Comparison of ENCODE assay signal across 32 cellular contexts in genomic region chr19:3691372-3691716, GRCh38. TPM values are rescaled to one million over a fixed set of nuclear protein-coding genes. Genes with fewer than 3 reads are reported as not detected.
A peak's percentile ranks its signal among the peaks of the same experiment; 100 is the strongest.
DNase-seq lines count a peak whose midpoint lies in the region; ATAC-seq, FAIRE-seq and TF ChIP-seq lines count a peak whose summit lies in the region.
"Had no signal": no experiment of that assay in that cellular context is flagged by ENCODE, and none has a peak within 500 bp of the region (broad histone marks: within the 10 kb centered on the region; RNA-seq: fewer than 3 reads in every experiment).

No MANE protein-coding gene starts in this region.

- peak overlapping the region in 2 of 11 experiments; percentile 9 to 15; a peak in 1 of 22 replicates for H3K9ac ChIP-seq in BLaER1 treated with 17β-estradiol and CSF1 and Interleukin-3, amounts not matched to agents 10 nM and 100 nM

- peaks cover 4% of the 10 kb centered on the region for H3K9me3 Mint-ChIP-seq in activated CD4-positive, alpha-beta T cell treated with anti-CD3 and anti-CD28 coated beads for 36 hours (ENCODE audit: low read depth)
- H3K9me3 Mint-ChIP-seq in activated naive CD8-positive, alpha-beta T cell treated with anti-CD3 and anti-CD28 coated beads for 36 hours: peaks cover 6% of the 10 kb centered on the region
- H3K9me3 Mint-ChIP-seq in naive thymus-derived CD4-positive, alpha-beta T cell: no peaks in the 10 kb centered on the region
- H3K9me3 Mint-ChIP-seq: type B pancreatic cell had no signal

- H3K27me3 ChIP-seq in BLaER1 treated with 17β-estradiol and CSF1 and Interleukin-3, amounts not matched to agents 10 nM and 100 nM: peaks cover 0 to 9% (median 0%) of the 10 kb centered on the region in 11 experiments; a peak in 4 of 22 replicates
- H3K27me3 ChIP-seq in naive thymus-derived CD4-positive, alpha-beta T cell (ENCODE audit: control insufficient read depth in 2 of 2, insufficient read depth in 2 of 2, low read length in 2 of 2): no peaks in the 10 kb centered on the region
- H3K27me3 ChIP-seq: right lobe of liver had no signal

- H3K27ac Mint-ChIP-seq in activated CD4-positive, alpha-beta T cell treated with anti-CD3 and anti-CD28 coated beads for 36 hours: peak overlapping the region; percentile 4
- H3K27ac Mint-ChIP-seq in activated naive CD8-positive, alpha-beta T cell treated with anti-CD3 and anti-CD28 coated beads for 36 hours: peak overlapping the region; percentile 74
- peak overlapping the region in 5 of 9 donors; percentile 14 to 95 (median 56) for H3K27ac Mint-ChIP-seq in naive thymus-derived CD4-positive, alpha-beta T cell
- H3K27ac Mint-ChIP-seq: endodermal cell, mesothelial cell of epicardium, type B pancreatic cell had no signal

- peak overlapping the region; percentile 36 for H3K4me3 Mint-ChIP-seq in activated CD4-positive, alpha-beta T cell treated with anti-CD3 and anti-CD28 coated beads for 36 hours
- no peak overlapping the region for H3K4me3 Mint-ChIP-seq in activated naive CD8-positive, alpha-beta T cell treated with anti-CD3 and anti-CD28 coated beads for 36 hours
- H3K4me3 Mint-ChIP-seq in naive thymus-derived CD4-positive, alpha-beta T cell: no peak overlapping the region
- H3K4me3 Mint-ChIP-seq: CD14-positive monocyte, endodermal cell, mesothelial cell of epicardium, type B pancreatic cell had no signal

- POLR2A ChIA-PET in activated CD4-positive, alpha-beta T cell treated with anti-CD3 and anti-CD28 coated beads for 36 hours (lab: Charles Lee): interaction anchor here (1.2 kb wide), 1 partner anchor 190 kb away, joined by 8 read pairs; no protein-coding TSS in a partner anchor
- POLR2A ChIA-PET in naive thymus-derived CD4-positive, alpha-beta T cell (lab: Charles Lee): interaction anchor here (0.5 to 6.6 kb wide), 4 partner anchors 7 to 1399 kb away, joined by 3 to 79 read pairs (median 4); partner anchors contain the start of gene PIP5K1C

- peaks cover 99 to 100% (median 100%) of the 10 kb centered on the region in 11 experiments for H4K20me1 ChIP-seq in BLaER1 treated with 17β-estradiol and CSF1 and Interleukin-3, amounts not matched to agents 10 nM and 100 nM

- peak overlapping the region; percentile 54 to 99 (median 97) for H3K4me2 ChIP-seq in BLaER1 treated with 17β-estradiol and CSF1 and Interleukin-3, amounts not matched to agents 10 nM and 100 nM

- no peak overlapping the region for H3K27ac ChIP-seq in BLaER1 treated with 17β-estradiol and CSF1 and Interleukin-3, amounts not matched to agents 10 nM and 100 nM
- no peak overlapping the region for H3K27ac ChIP-seq in naive thymus-derived CD4-positive, alpha-beta T cell (ENCODE audit: low read depth, low read length)
- H3K27ac ChIP-seq: prostate gland, right lobe of liver had no signal

- ATAC-seq in activated CD4-positive, alpha-beta T cell treated with anti-CD3 and anti-CD28 coated beads for 36 hours: no peak
- no peak for ATAC-seq in naive thymus-derived CD4-positive, alpha-beta T cell
- ATAC-seq in GM21619 (IDR thresholded peaks at IDR 0.05; ENCODE audit: unreplicated experiment) (no peak), GM21786 (IDR thresholded peaks at IDR 0.05; ENCODE audit: unreplicated experiment) (no peak)
- ATAC-seq: right lobe of liver had no signal

- peaks cover 0 to 32% (median 13%) of the 10 kb centered on the region in 11 experiments; a peak in 15 of 22 replicates for H3K36me3 ChIP-seq in BLaER1 treated with 17β-estradiol and CSF1 and Interleukin-3, amounts not matched to agents 10 nM and 100 nM
- H3K36me3 ChIP-seq in naive thymus-derived CD4-positive, alpha-beta T cell (ENCODE audit: control insufficient read depth in 2 of 3, insufficient read depth in 3 of 3, low read length in 3 of 3): peaks cover 0 to 4% (median 0%) of the 10 kb centered on the region in 3 experiments
- H3K36me3 ChIP-seq: prostate gland, right lobe of liver had no signal

- H3K36me3 Mint-ChIP-seq in activated CD4-positive, alpha-beta T cell treated with anti-CD3 and anti-CD28 coated beads for 36 hours (ENCODE audit: low read depth): no peaks in the 10 kb centered on the region
- H3K36me3 Mint-ChIP-seq in activated naive CD8-positive, alpha-beta T cell treated with anti-CD3 and anti-CD28 coated beads for 36 hours: peaks cover 27% of the 10 kb centered on the region
- H3K36me3 Mint-ChIP-seq in naive thymus-derived CD4-positive, alpha-beta T cell: peaks cover 0 to 11% (median 4%) of the 10 kb centered on the region in 5 donors
- H3K36me3 Mint-ChIP-seq: type B pancreatic cell had no signal

- peaks cover 36 to 75% (median 63%) of the 10 kb centered on the region in 10 experiments for H3K4me1 ChIP-seq in BLaER1 treated with 17β-estradiol and CSF1 and Interleukin-3, amounts not matched to agents 10 nM and 100 nM
- peaks cover 0 to 16% of the 10 kb centered on the region in 2 donors for H3K4me1 ChIP-seq in naive thymus-derived CD4-positive, alpha-beta T cell (ENCODE audit: control insufficient read depth in 2 of 2, insufficient read depth in 2 of 2, low read length in 2 of 2)

- H3K4me1 Mint-ChIP-seq in activated CD4-positive, alpha-beta T cell treated with anti-CD3 and anti-CD28 coated beads for 36 hours: peaks cover 44% of the 10 kb centered on the region
- H3K4me1 Mint-ChIP-seq in activated naive CD8-positive, alpha-beta T cell treated with anti-CD3 and anti-CD28 coated beads for 36 hours: peaks cover 35% of the 10 kb centered on the region
- H3K4me1 Mint-ChIP-seq in naive thymus-derived CD4-positive, alpha-beta T cell: peaks cover 24 to 50% (median 40%) of the 10 kb centered on the region in 7 donors

- CTCF ChIA-PET in activated CD4-positive, alpha-beta T cell treated with anti-CD3 and anti-CD28 coated beads for 36 hours (lab: Charles Lee): interaction anchor here (1.2 to 1.6 kb wide), 3 partner anchors 9 to 25 kb away, joined by 3 to 18 read pairs (median 7); partner anchors contain the start of gene PIP5K1C
- CTCF ChIA-PET in naive thymus-derived CD4-positive, alpha-beta T cell (lab: Charles Lee): interaction anchor here (5.3 kb wide), 1 partner anchor 8 kb away, joined by 22 read pairs; the partner anchor contains the start of gene PIP5K1C

- intact Hi-C loops in activated CD4-positive, alpha-beta T cell treated with anti-CD3 and anti-CD28 coated beads for 36 hours (cut with DNase I, micrococcal nuclease): no loop called here
- intact Hi-C loops in naive thymus-derived CD4-positive, alpha-beta T cell (cut with micrococcal nuclease): no loop called here

- H3K9me3 ChIP-seq in BLaER1 treated with 17β-estradiol and CSF1 and Interleukin-3, amounts not matched to agents 10 nM and 100 nM (replicated peaks in 1 of 11): no peaks in the 10 kb centered on the region
- H3K9me3 ChIP-seq in naive thymus-derived CD4-positive, alpha-beta T cell (ENCODE audit: control insufficient read depth in 2 of 3, low read length in 3 of 3): no peaks in the 10 kb centered on the region
- H3K9me3 ChIP-seq: prostate gland, right lobe of liver had no signal

- no peaks in the 10 kb centered on the region for H3K27me3 Mint-ChIP-seq in activated CD4-positive, alpha-beta T cell treated with anti-CD3 and anti-CD28 coated beads for 36 hours
- no peaks in the 10 kb centered on the region for H3K27me3 Mint-ChIP-seq in activated naive CD8-positive, alpha-beta T cell treated with anti-CD3 and anti-CD28 coated beads for 36 hours
- H3K27me3 Mint-ChIP-seq in naive thymus-derived CD4-positive, alpha-beta T cell: no peaks in the 10 kb centered on the region
- H3K27me3 Mint-ChIP-seq: type B pancreatic cell had no signal

- no peak for FAIRE-seq in GM12891 (lab: Jason Lieb, UNC)
- FAIRE-seq: kidney, RCC 7860 had no signal

- no peak overlapping the region for H3K4me3 ChIP-seq in BLaER1 treated with 17β-estradiol and CSF1 and Interleukin-3, amounts not matched to agents 10 nM and 100 nM
- H3K4me3 ChIP-seq in naive thymus-derived CD4-positive, alpha-beta T cell (ENCODE audit: low read length): no peak overlapping the region
- H3K4me3 ChIP-seq: prostate gland, right lobe of liver had no signal

- no peak for TF ChIP-seq POLR2A in GM12891 (IDR thresholded peaks at IDR 0.05; ENCODE audit: low read depth, low read length)

- no peak for DNase-seq in activated CD4-positive, alpha-beta T cell treated with anti-CD3 and anti-CD28 coated beads for 36 hours
- DNase-seq in activated CD4-positive, alpha-beta T cell treated with anti-CD3 and anti-CD28 coated beads, Interleukin-2, amount 50 U/mL, for 48 hours: no peak
- no peak for DNase-seq in activated naive CD8-positive, alpha-beta T cell treated with anti-CD3 and anti-CD28 coated beads for 36 hours
- no peak for DNase-seq in naive thymus-derived CD4-positive, alpha-beta T cell
- no peak for DNase-seq in GM12891 (ENCODE audit: insufficient read length, low spot score)
- DNase-seq: 8988T; activated CD4-positive, alpha-beta T cell treated with anti-CD3 and anti-CD28 coated beads for 48 hours; caudate nucleus; cortex of kidney; DND-41; endodermal cell; GF-D8; kidney; NCI-H1092; NCI-H187; NCI-H446 treated with DMSO at 0.1 percent for 48 hours; NCI-H82; nucleus accumbens; SIG-M5; stimulated activated CD4-positive, alpha-beta T cell treated with anti-CD3 and anti-CD28 coated beads, Interleukin-2, amount 100 ng/mL, for 48 hours; SW 1271; T-helper 9 cell had no signal

TF ChIP-seq in GM12891, 5 proteins besides CTCF, POLR2A, EP300 and RAD21:
- no peak for TF ChIP-seq TAF1 (IDR thresholded peaks at IDR 0.05; ENCODE audit: low read depth, low read length)
- no peak for TF ChIP-seq PAX5 (IDR thresholded peaks at IDR 0.05; ENCODE audit: insufficient read depth, low read length, severe bottlenecking)
- no peak for TF ChIP-seq SPI1 (IDR thresholded peaks at IDR 0.05; ENCODE audit: low read depth, low read length)
- no peak for TF ChIP-seq POLR2AphosphoS5 (IDR thresholded peaks at IDR 0.05; ENCODE audit: low read depth, low read length)
- no peak for TF ChIP-seq POU2F2 (IDR thresholded peaks at IDR 0.05; ENCODE audit: low read depth, low read length)

RNA-seq across cellular contexts. Expression of gene PIP5K1C, which starts 8.9 kb away (rescaled TPM):
- 10 to 100 TPM; 14.6 to 15.3 TPM for total RNA-seq in activated CD4-positive, alpha-beta T cell treated with anti-CD3 and anti-CD28 coated beads for 36 hours
- 10 to 100 TPM; 12.9 to 14.8 TPM for total RNA-seq in activated naive CD8-positive, alpha-beta T cell treated with anti-CD3 and anti-CD28 coated beads for 36 hours
- 10 to 100 TPM; 21.5 to 32.4 (median 30.7) TPM for total RNA-seq in naive thymus-derived CD4-positive, alpha-beta T cell
- polyA plus RNA-seq in naive thymus-derived CD4-positive, alpha-beta T cell: 10 to 100 TPM in 1 of 2 donors, 1 to 10 TPM in 1; 6.8 to 17.8 TPM
- 15.4 TPM for polyA plus RNA-seq in GM12891 (2012; ENCODE audit: low read depth, missing spikeins)

RNA-seq across cellular contexts. Expression of gene TJP3, which starts 16.8 kb away (rescaled TPM):
- total RNA-seq in activated CD4-positive, alpha-beta T cell treated with anti-CD3 and anti-CD28 coated beads for 36 hours: 1 to 10 TPM; 1.0 to 2.7 TPM
- total RNA-seq in activated naive CD8-positive, alpha-beta T cell treated with anti-CD3 and anti-CD28 coated beads for 36 hours: under 1 TPM; 0.24 to 0.39 TPM
- total RNA-seq in naive thymus-derived CD4-positive, alpha-beta T cell: 10 to 100 TPM in 4 of 5 experiments, 1 to 10 TPM in 1; 1.2 to 20.1 (median 16.8) TPM
- 10 to 100 TPM; 14.0 to 16.1 TPM for polyA plus RNA-seq in naive thymus-derived CD4-positive, alpha-beta T cell
- 0.62 TPM for polyA plus RNA-seq in GM12891 (2012; ENCODE audit: low read depth, missing spikeins)
- total RNA-seq: H4 had no signal
- polyA plus RNA-seq: CD14-positive monocyte had no signal

Comparison
In these comparisons a context has a peak if more than half of its experiments do, and no peak if none do; other contexts are left out.
1. H3K27ac Mint-ChIP-seq: peak in every context shown above with its lines; median percentile 74 in activated naive CD8-positive, alpha-beta T cell treated with anti-CD3 and anti-CD28 coated beads for 36 hours; 56 in naive thymus-derived CD4-positive, alpha-beta T cell; 4 in activated CD4-positive, alpha-beta T cell treated with anti-CD3 and anti-CD28 coated beads for 36 hours.